11 cellular contexts compared by ENCODE assay signal in the genomic region with DNA sequence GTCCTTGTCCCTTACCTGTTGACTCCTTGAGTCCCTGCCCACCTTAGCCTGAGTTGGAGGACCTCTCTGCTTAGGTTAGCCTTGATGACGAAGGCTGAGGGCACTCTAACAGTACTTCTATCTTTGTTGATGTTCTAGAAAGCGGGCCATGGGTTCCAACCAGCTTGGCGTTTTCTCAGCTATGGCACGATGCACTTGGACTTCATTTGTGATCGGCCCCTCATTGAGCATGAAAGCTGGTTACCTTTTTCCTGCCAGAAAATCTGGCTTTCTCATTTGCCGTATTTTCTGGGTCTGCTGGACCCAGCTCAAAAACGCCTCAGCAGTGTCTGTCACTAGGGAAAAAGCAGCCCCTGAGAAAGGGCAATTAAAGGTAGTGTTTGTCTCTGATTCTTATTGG.
"Had no signal": no experiment of that assay in that cellular context is flagged by ENCODE, and none has a peak within 500 bp of the region (broad histone marks: within the 10 kb centered on the region; RNA-seq: fewer than 3 reads in every experiment).

No MANE protein-coding gene starts in this region.

- DNase-seq: GM23248, GOT3, H7, H9, HCEC 1CT, HFFc6 had no signal

- H3K4me3 ChIP-seq: GM23248, GM23338, HAP-1 had no signal

- FAIRE-seq: H1, H54 had no signal

- H3K4me2 ChIP-seq: GM23338 had no signal

- ATAC-seq: GM23338, HCT116 had no signal

- H3K9ac ChIP-seq: GM23248 had no signal

- H3K27ac ChIP-seq: GM23248 had no signal

- H3K4me1 ChIP-seq: HAP-1 had no signal

- H3K9me3 ChIP-seq: HAP-1 had no signal

- H3K36me3 ChIP-seq: HAP-1 had no signal

- H2AFZ ChIP-seq: GM23248, GM23338 had no signal
